8 cellular contexts compared by ENCODE assay signal in genomic region chr20:36608388-36608728, GRCh38. TPM values are rescaled to one million over a fixed set of nuclear protein-coding genes. Genes with fewer than 3 reads are reported as not detected.
DNase-seq lines count a peak whose midpoint lies in the region; ATAC-seq, FAIRE-seq and TF ChIP-seq lines count a peak whose summit lies in the region.
"Not testable (repeated sequence)": the region's sequence is repeated elsewhere in the genome, so short reads cannot be mapped to it uniquely, and the experiment has no call there.

No MANE protein-coding gene starts in this region.

- H3K9me2 ChIP-seq in GM23248 (ENCODE audit: insufficient read depth); PC-3 (replicated peaks; ENCODE audit: low read length): not testable (repeated sequence)

- TF ChIP-seq RAD21 in GM12878 (IDR thresholded peaks at IDR 0.05; ENCODE audit: insufficient read depth, low read depth, low read length), result not testable (repeated sequence)

- peaks cover 56 to 61% of the 10 kb centered on the region in 2 donors for H3K36me3 Mint-ChIP-seq in CD14-positive monocyte
- peaks cover 24% of the 10 kb centered on the region for H3K36me3 Mint-ChIP-seq in activated T-cell treated with anti-CD3 and anti-CD28 coated beads, Interleukin-2, amount 50 U/mL, for 4 hours (ENCODE audit: insufficient read depth)
- peaks cover 25% of the 10 kb centered on the region for H3K36me3 Mint-ChIP-seq in natural killer cell treated with Interleukin-12 subunit alpha and Interleukin-12 subunit beta and Interleukin-15 and Interleukin-18, amount 100 ng/mL, for 72 hours

- H3K27ac Mint-ChIP-seq in CD14-positive monocyte, result peak overlapping the region in 5 of 7 donors; percentile 75 to 99 (median 97)
- peak overlapping the region in 1 of 2 donors; percentile 97 for H3K27ac Mint-ChIP-seq in natural killer cell treated with Interleukin-12 subunit alpha and Interleukin-12 subunit beta and Interleukin-15 and Interleukin-18, amount 100 ng/mL, for 72 hours

- RAD21 ChIA-PET in GM12878 (lab: Charles Lee; ENCODE audit: unreplicated experiment), result not testable (repeated sequence)

- H3K4me2 ChIP-seq in GM23248 (ENCODE audit: unreplicated experiment); GM12878 (ENCODE audit: control insufficient read depth, insufficient read depth): not testable (repeated sequence)
- H3K4me2 ChIP-seq in PC-3 (ENCODE audit: low read length), result peak overlapping the region; percentile 91; the same call in 1 of the 2 replicates

- not testable (repeated sequence) for BruUV-seq in PC-3 (replicated peaks; lab: Mats Ljungman, UMichigan); GM12878 (replicated peaks; lab: Mats Ljungman, UMichigan)

- H3K9me3 Mint-ChIP-seq in CD14-positive monocyte; activated T-cell treated with anti-CD3 and anti-CD28 coated beads, Interleukin-2, amount 50 U/mL, for 4 hours; natural killer cell treated with Interleukin-12 subunit alpha and Interleukin-12 subunit beta and Interleukin-15 and Interleukin-18, amount 100 ng/mL, for 72 hours: not testable (repeated sequence)

- not testable (repeated sequence) for H3K27ac ChIP-seq in GM23248; GM12878 (ENCODE audit: control insufficient read depth, insufficient read depth)
- H3K27ac ChIP-seq in PC-3 (ENCODE audit: low read length) (0 out of 2 replicates have a peak overlapping the region, but pooled peaks have one; percentile 13), esophagus (ENCODE audit: low read depth in 2 of 2, low read length in 1 of 2) (peak overlapping the region; percentile 87 to 97), transverse colon (peak overlapping the region in 3 of 4 donors; percentile 93 to 98 (median 93))

- H3K4me3 Mint-ChIP-seq in CD14-positive monocyte, result not testable (repeated sequence)
- H3K4me3 Mint-ChIP-seq in activated T-cell treated with anti-CD3 and anti-CD28 coated beads, Interleukin-2, amount 50 U/mL, for 4 hours, result peak overlapping the region; percentile 99
- H3K4me3 Mint-ChIP-seq in natural killer cell treated with Interleukin-12 subunit alpha and Interleukin-12 subunit beta and Interleukin-15 and Interleukin-18, amount 100 ng/mL, for 72 hours, result peak overlapping the region; percentile 100

- not testable (repeated sequence) for H3F3A ChIP-seq in GM23248 (ENCODE audit: insufficient read depth); PC-3 (ENCODE audit: low read length, unreplicated experiment)

- H3K27me3 Mint-ChIP-seq in CD14-positive monocyte (ENCODE audit: low read depth in 3 of 3); activated T-cell treated with anti-CD3 and anti-CD28 coated beads, Interleukin-2, amount 50 U/mL, for 4 hours (ENCODE audit: low read depth); natural killer cell treated with Interleukin-12 subunit alpha and Interleukin-12 subunit beta and Interleukin-15 and Interleukin-18, amount 100 ng/mL, for 72 hours: not testable (repeated sequence)

- TF ChIP-seq EP300 in GM12878 (IDR thresholded peaks at IDR 0.05; ENCODE audit: borderline replicate concordance in 1 of 2, control insufficient read depth in 1 of 2, low read depth in 2 of 2, low read length in 2 of 2); transverse colon (IDR thresholded peaks at IDR 0.05; ENCODE audit: low read depth): not testable (repeated sequence)

- not testable (repeated sequence) for ATAC-seq in PC-3; activated T-cell treated with anti-CD3 and anti-CD28 coated beads, Interleukin-2, amount 50 U/mL, for 4 hours; GM12878; natural killer cell treated with Interleukin-12 subunit alpha and Interleukin-12 subunit beta and Interleukin-15 and Interleukin-18, amount 100 ng/mL, for 72 hours

- not testable (repeated sequence) for H3K27me3 ChIP-seq in GM23248 (replicated peaks; ENCODE audit: insufficient read depth); PC-3 (ENCODE audit: low read length); GM12878 (replicated peaks in 1 of 2; ENCODE audit: control insufficient read depth in 2 of 2, insufficient read depth in 2 of 2, low read length in 1 of 2); esophagus (ENCODE audit: control insufficient read depth in 1 of 2, insufficient read depth in 2 of 2, low read length in 2 of 2); transverse colon

- H3K79me2 ChIP-seq in GM23248 (ENCODE audit: insufficient read depth) (peaks cover 44% of the 10 kb centered on the region), PC-3 (ENCODE audit: low read length) (peaks cover 40% of the 10 kb centered on the region), GM12878 (ENCODE audit: control insufficient read depth, insufficient read depth, low read length) (peaks cover 35% of the 10 kb centered on the region)

- in situ Hi-C loops in GM23248 (cut with MboI); GM12878 (cut with MboI): not testable (repeated sequence)
- in situ Hi-C loops in transverse colon (cut with MboI; ENCODE audit: low pct_ligation_motif_present in 1 of 4, low pct_unique_long_range_greater_than_20kb in 1 of 4, low sequenced_read_pairs in 3 of 4), result loop anchor here in 3 of 4 donors (10.0 to 25.0 kb wide), 2 partner anchors 54 to 279 kb away; partner anchors contain the start of gene TLDC2 (in 1 of the 3)

- H3K4me1 Mint-ChIP-seq in CD14-positive monocyte, result peaks cover 27% of the 10 kb centered on the region
- peaks cover 25% of the 10 kb centered on the region for H3K4me1 Mint-ChIP-seq in activated T-cell treated with anti-CD3 and anti-CD28 coated beads, Interleukin-2, amount 50 U/mL, for 4 hours (ENCODE audit: low read depth)
- peaks cover 25% of the 10 kb centered on the region in 2 donors for H3K4me1 Mint-ChIP-seq in natural killer cell treated with Interleukin-12 subunit alpha and Interleukin-12 subunit beta and Interleukin-15 and Interleukin-18, amount 100 ng/mL, for 72 hours (ENCODE audit: low read depth in 2 of 2)

- not testable (repeated sequence) for TF ChIP-seq CTCF in CD14-positive monocyte (IDR thresholded peaks at IDR 0.05); PC-3 (conservative IDR thresholded peaks at IDR 0.05; ENCODE audit: low read depth, low read length); GM12878 (IDR thresholded peaks at IDR 0.05 in 2 of 3, conservative IDR thresholded peaks at IDR 0.05 in 1 of 3; ENCODE audit: control insufficient read depth in 2 of 3, extremely low read depth in 1 of 3, insufficient read depth in 1 of 3, low read depth in 3 of 3, low read length in 3 of 3); transverse colon (IDR thresholded peaks at IDR 0.05)

- intact Hi-C loops in CD14-positive monocyte (cut with micrococcal nuclease) (loop anchor here (5.0 kb wide), 1 partner anchor 51 kb away; no protein-coding TSS in a partner anchor), PC-3 (cut with micrococcal nuclease) (loop anchor here (10.0 kb wide), 1 partner anchor 256 kb away; a partner anchor contains a TSS), GM12878 (cut with micrococcal nuclease; ENCODE audit: unreplicated experiment) (loop anchor here (5.0 to 10.0 kb wide), 2 partner anchors 51 to 256 kb away; a partner anchor contains a TSS), transverse colon (cut with DNase I; ENCODE audit: low total_unique reads) (loop anchor here (10.0 kb wide), 1 partner anchor 146 kb away; no protein-coding TSS in a partner anchor)

- SMC1A ChIA-PET in GM12878 (lab: Charles Lee; ENCODE audit: uncharacterized antibody, unreplicated experiment), result not testable (repeated sequence)

- not testable (repeated sequence) for H3K9me3 ChIP-seq in GM23248 (ENCODE audit: low read depth); PC-3 (ENCODE audit: low read length); GM12878 (replicated peaks; ENCODE audit: control insufficient read depth, insufficient read depth, low read length); esophagus (ENCODE audit: control insufficient read depth in 2 of 2, insufficient read depth in 1 of 2, low read depth in 1 of 2, low read length in 1 of 2); transverse colon

- H3K9ac ChIP-seq in GM23248; PC-3 (ENCODE audit: low read length); GM12878 (ENCODE audit: control insufficient read depth, insufficient read depth, low read length): not testable (repeated sequence)

- not testable (repeated sequence) for H4K20me1 ChIP-seq in GM23248 (ENCODE audit: insufficient read depth); GM12878 (ENCODE audit: control insufficient read depth, insufficient read depth)
- H4K20me1 ChIP-seq in PC-3 (ENCODE audit: low read length), result peaks cover 13% of the 10 kb centered on the region

- H2AFZ ChIP-seq in GM23248; PC-3 (ENCODE audit: low read length); GM12878 (ENCODE audit: control insufficient read depth, low read depth, low read length): not testable (repeated sequence)

- not testable (repeated sequence) for DNase-seq in CD14-positive monocyte (ENCODE audit: low spot score); PC-3; activated T-cell treated with anti-CD3 and anti-CD28 coated beads, Interleukin-2, amount 50 U/mL, for 4 hours; GM12878 (ENCODE audit: low read depth, low spot score); natural killer cell treated with Interleukin-12 subunit alpha and Interleukin-12 subunit beta and Interleukin-15 and Interleukin-18, amount 100 ng/mL, for 72 hours (ENCODE audit: low spot score); transverse colon
- peak; percentile 34 for DNase-seq in GM23248

- TF ChIP-seq POLR2A in GM12878 (IDR thresholded peaks at IDR 0.05; ENCODE audit: low read depth, low read length); transverse colon (IDR thresholded peaks at IDR 0.05): not testable (repeated sequence)

- H3K4me1 ChIP-seq in GM23248 (ENCODE audit: insufficient read depth), result peaks cover 14% of the 10 kb centered on the region
- peaks cover 20% of the 10 kb centered on the region for H3K4me1 ChIP-seq in PC-3 (ENCODE audit: insufficient read depth, low read length)
- not testable (repeated sequence) for H3K4me1 ChIP-seq in GM12878 (ENCODE audit: control insufficient read depth, insufficient read depth, low read length); esophagus (ENCODE audit: control insufficient read depth in 2 of 2, insufficient read depth in 2 of 2, low read length in 1 of 2)
- peaks cover 8 to 26% (median 20%) of the 10 kb centered on the region in 4 donors for H3K4me1 ChIP-seq in transverse colon

- CTCF ChIA-PET in PC-3 (lab: Charles Lee), result not testable (repeated sequence)
- CTCF ChIA-PET in GM12878 (lab: Yijun Ruan, JAX), result interaction anchor here (1.0 to 1.3 kb wide), 2 partner anchors 48 to 275 kb away, joined by 3 read pairs; no protein-coding TSS in a partner anchor

- H3K36me3 ChIP-seq in GM23248 (ENCODE audit: low read depth) (peaks cover 40% of the 10 kb centered on the region), PC-3 (ENCODE audit: low read depth, low read length) (peaks cover 46% of the 10 kb centered on the region), GM12878 (ENCODE audit: control insufficient read depth in 2 of 2, insufficient read depth in 2 of 2, low read length in 1 of 2) (peaks cover 20 to 26% of the 10 kb centered on the region in 2 experiments), esophagus (ENCODE audit: control insufficient read depth in 2 of 2, insufficient read depth in 2 of 2, low read length in 1 of 2) (peaks cover 8 to 19% of the 10 kb centered on the region in 2 donors), transverse colon (peaks cover 0 to 42% (median 18%) of the 10 kb centered on the region in 4 donors)

- POLR2A ChIA-PET in PC-3 (lab: Charles Lee; ENCODE audit: unreplicated experiment), result interaction anchor here (0.7 kb wide), 1 partner anchor 26 kb away, joined by 4 read pairs; no protein-coding TSS in a partner anchor
- POLR2A ChIA-PET in GM12878 (lab: Charles Lee), result not testable (repeated sequence)

- WGBS in GM23248 (ENCODE audit: low coverage in 1 of 2, low lambda C conversion rate in 2 of 2, missing lambda C conversion rate in 2 of 2), 2 experiments, result 76 to 85% methylated on average over 6 of the region's 6 CpGs
- WGBS in GM12878 (ENCODE audit: insufficient coverage, insufficient replicate concordance, low lambda C conversion rate, missing lambda C conversion rate), result 100% methylated on average over 4 of the region's 6 CpGs
- whole genome bisulfite sequencing in esophagus, 2 donors, result 59 to 69% methylated on average over 6 of the region's 6 CpGs
- 78 to 88% methylated on average over 6 of the region's 6 CpGs for WGBS in transverse colon (ENCODE audit: low coverage in 1 of 2), 2 donors

- not testable (repeated sequence) for FAIRE-seq in GM12878 (lab: Jason Lieb, UNC)

- H3K4me3 ChIP-seq in GM23248; esophagus (ENCODE audit: low read depth in 1 of 2, low read length in 2 of 2); transverse colon: not testable (repeated sequence)
- H3K4me3 ChIP-seq in PC-3 (ENCODE audit: low read length), result peak overlapping the region; percentile 96; the same call in 1 of the 2 replicates
- H3K4me3 ChIP-seq in GM12878, result peak overlapping the region; percentile 98; the same call in 1 of the 2 replicates

RNA-seq across cellular contexts. Expression of gene RAB5IF, which starts 2.8 kb away (rescaled TPM):
- polyA plus RNA-seq in CD14-positive monocyte, result 100 to 1,000 TPM; 757 to 790 TPM
- 115 and 134 TPM in 2 replicates for total RNA-seq in GM23248 (2014; rRNA removed; shearing (Covaris generic))
- 165 and 171 TPM in 2 replicates for polyA plus RNA-seq in GM23248 (2016; fragmentation: Nextera tagmentation; extraction: Ambion mirVana)
- 217 and 255 TPM in 2 replicates for total RNA-seq in PC-3 (2014; rRNA removed)
- total RNA-seq in activated T-cell treated with anti-CD3 and anti-CD28 coated beads, Interleukin-2, amount 50 U/mL, for 4 hours, result 100 to 1,000 TPM; 142 to 153 (median 147) TPM
- total RNA-seq in GM12878 (2013; cell fraction: nucleolus; rRNA removed), result 15.9 and 18.4 TPM in 2 replicates
- total RNA-seq in GM12878 (2014; rRNA removed), result 85.3 and 94.7 TPM in 2 replicates
- total RNA-seq in GM12878 (2014; rRNA removed; fragmentation: Illumina TruSeq; extraction: Trizol), result 79.8 and 82.5 TPM in 2 replicates
- total RNA-seq in GM12878 (2021), result 94.4 and 98.8 TPM in 2 replicates
- 94.3 TPM for polyA plus RNA-seq in GM12878 (2011; ENCODE audit: low read depth)
- polyA plus RNA-seq in GM12878 (2011; rRNA removed), result 140 and 147 TPM in 2 replicates
- polyA plus RNA-seq in GM12878 (2011; cell fraction: cytosol; rRNA removed), result 117 and 123 TPM in 2 replicates
- polyA plus RNA-seq in GM12878 (2011; cell fraction: nucleus; rRNA removed), result 63.1 and 68.7 TPM in 2 replicates
- polyA plus RNA-seq in GM12878 (2012), result 53.8 and 69.0 TPM in 2 replicates
- 83.1 and 88.7 TPM in 2 replicates for polyA plus RNA-seq in GM12878 (2014; fragmentation: Illumina TruSeq; extraction: Trizol)
- 10 to 100 TPM; 19.4 to 62.9 TPM for polyA plus RNA-seq in GM12878 (2014; fragmentation: Nextera tagmentation; extraction: Ambion mirVana)
- polyA plus RNA-seq in GM12878 (2014; rRNA removed), result 114 and 119 TPM in 2 replicates
- polyA plus RNA-seq in GM12878 (2016; fragmentation: Nextera tagmentation; extraction: Ambion mirVana), result 100 to 1,000 TPM; 243 to 246 TPM
- polyA minus RNA-seq in GM12878 (2011; rRNA and poly(A)+ RNA removed), result 41.8 and 45.5 TPM in 2 replicates
- 20.6 and 25.0 TPM in 2 replicates for polyA minus RNA-seq in GM12878 (2011; cell fraction: cytosol; rRNA and poly(A)+ RNA removed)
- 10.2 and 15.5 TPM in 2 replicates for polyA minus RNA-seq in GM12878 (2011; cell fraction: nucleus; rRNA and poly(A)+ RNA removed)
- 100 to 1,000 TPM; 262 to 270 TPM for polyA plus RNA-seq in esophagus
- 100 to 1,000 TPM; 209 to 243 TPM for total RNA-seq in natural killer cell treated with Interleukin-12 subunit alpha and Interleukin-12 subunit beta and Interleukin-15 and Interleukin-18, amount 100 ng/mL, for 72 hours
- 100 to 1,000 TPM in 2 of 4 donors, 10 to 100 TPM in 2; 42.2 to 136 (median 102) TPM for total RNA-seq in transverse colon

RNA-seq across cellular contexts. Expression of gene TGIF2, which starts 35.0 kb away (rescaled TPM):
- polyA plus RNA-seq in CD14-positive monocyte (10 to 100 TPM; 11.0 to 12.2 TPM), GM23248 (2016; fragmentation: Nextera tagmentation; extraction: Ambion mirVana) (6.7 and 7.0 TPM in 2 replicates), GM12878 (2011; rRNA removed) (31.1 and 36.1 TPM in 2 replicates), GM12878 (2014; fragmentation: Illumina TruSeq; extraction: Trizol) (40.6 and 51.9 TPM in 2 replicates), GM12878 (2014; fragmentation: Nextera tagmentation; extraction: Ambion mirVana) (10 to 100 TPM; 13.1 to 26.4 TPM), GM12878 (2014; rRNA removed) (37.7 and 40.4 TPM in 2 replicates), GM12878 (2016; fragmentation: Nextera tagmentation; extraction: Ambion mirVana) (10 to 100 TPM; 26.4 to 38.0 TPM), esophagus (1 to 10 TPM; 1.4 to 3.6 TPM)
- total RNA-seq in GM23248 (2014; rRNA removed; shearing (Covaris generic)), result 4.9 and 9.3 TPM in 2 replicates
- total RNA-seq in PC-3 (2014; rRNA removed) (15.2 and 15.7 TPM in 2 replicates), GM12878 (2014; rRNA removed) (37.2 and 38.7 TPM in 2 replicates), GM12878 (2014; rRNA removed; fragmentation: Illumina TruSeq; extraction: Trizol) (24.9 and 27.3 TPM in 2 replicates), GM12878 (2021) (43.5 and 47.1 TPM in 2 replicates), transverse colon (100 to 1,000 TPM in 1 of 4 donors, 1 to 10 TPM in 2, under 1 TPM in 1; 0.75 to 130 (median 3.9) TPM)
- total RNA-seq in activated T-cell treated with anti-CD3 and anti-CD28 coated beads, Interleukin-2, amount 50 U/mL, for 4 hours, result 10 to 100 TPM; 62.2 to 63.9 (median 62.5) TPM
- 46.2 and 48.0 TPM in 2 replicates for total RNA-seq in GM12878 (2013; cell fraction: nucleolus; rRNA removed)
- 8.9 TPM for polyA plus RNA-seq in GM12878 (2011; ENCODE audit: low read depth)
- 42.5 and 47.7 TPM in 2 replicates for polyA plus RNA-seq in GM12878 (2011; cell fraction: cytosol; rRNA removed)
- polyA plus RNA-seq in GM12878 (2011; cell fraction: nucleus; rRNA removed), result 23.6 and 25.1 TPM in 2 replicates
- 15.7 and 21.9 TPM in 2 replicates for polyA plus RNA-seq in GM12878 (2012)
- 27.0 and 54.7 TPM in 2 replicates for polyA minus RNA-seq in GM12878 (2011; rRNA and poly(A)+ RNA removed)
- 22.9 and 28.1 TPM in 2 replicates for polyA minus RNA-seq in GM12878 (2011; cell fraction: cytosol; rRNA and poly(A)+ RNA removed)
- 7.1 and 14.4 TPM in 2 replicates for polyA minus RNA-seq in GM12878 (2011; cell fraction: nucleus; rRNA and poly(A)+ RNA removed)
- total RNA-seq in natural killer cell treated with Interleukin-12 subunit alpha and Interleukin-12 subunit beta and Interleukin-15 and Interleukin-18, amount 100 ng/mL, for 72 hours, result 10 to 100 TPM; 23.2 to 38.5 TPM

RNA-seq across cellular contexts. Expression of gene SLA2, which starts 37.6 kb away (rescaled TPM):
- polyA plus RNA-seq in CD14-positive monocyte, result under 1 TPM; 0.16 to 0.17 TPM
- total RNA-seq in GM23248 (2014; rRNA removed; shearing (Covaris generic)), result not detected in 2 replicates
- polyA plus RNA-seq in GM23248 (2016; fragmentation: Nextera tagmentation; extraction: Ambion mirVana), result not detected in 2 replicates
- 0.23 and 0.51 TPM in 2 replicates for total RNA-seq in PC-3 (2014; rRNA removed)
- 10 to 100 TPM; 50.3 to 77.0 (median 57.8) TPM for total RNA-seq in activated T-cell treated with anti-CD3 and anti-CD28 coated beads, Interleukin-2, amount 50 U/mL, for 4 hours
- 0.66 and 0.86 TPM in 2 replicates for total RNA-seq in GM12878 (2013; cell fraction: nucleolus; rRNA removed)
- total RNA-seq in GM12878 (2014; rRNA removed), result 1.9 and 2.1 TPM in 2 replicates
- total RNA-seq in GM12878 (2014; rRNA removed; fragmentation: Illumina TruSeq; extraction: Trizol), result 2.0 and 2.2 TPM in 2 replicates
- total RNA-seq in GM12878 (2021), result 1.7 and 2.1 TPM in 2 replicates
- 0.28 TPM for polyA plus RNA-seq in GM12878 (2011; ENCODE audit: low read depth)
- 0.13 and 0.29 TPM in 2 replicates for polyA plus RNA-seq in GM12878 (2011; rRNA removed)
- 0.33 and 0.50 TPM in 2 replicates for polyA plus RNA-seq in GM12878 (2011; cell fraction: cytosol; rRNA removed)
- 0.27 and 0.28 TPM in 2 replicates for polyA plus RNA-seq in GM12878 (2011; cell fraction: nucleus; rRNA removed)
- 0.36 and 0.50 TPM in 2 replicates for polyA plus RNA-seq in GM12878 (2012)
- 2.3 and 3.1 TPM in 2 replicates for polyA plus RNA-seq in GM12878 (2014; fragmentation: Illumina TruSeq; extraction: Trizol)
- polyA plus RNA-seq in GM12878 (2014; fragmentation: Nextera tagmentation; extraction: Ambion mirVana), result under 1 TPM; 0.35 to 0.79 TPM
- 2.7 and 3.3 TPM in 2 replicates for polyA plus RNA-seq in GM12878 (2014; rRNA removed)
- under 1 TPM; 0.47 to 0.88 TPM for polyA plus RNA-seq in GM12878 (2016; fragmentation: Nextera tagmentation; extraction: Ambion mirVana)
- 0.22 and 0.31 TPM in 2 replicates for polyA minus RNA-seq in GM12878 (2011; rRNA and poly(A)+ RNA removed)
- not detected in 2 replicates for polyA minus RNA-seq in GM12878 (2011; cell fraction: cytosol; rRNA and poly(A)+ RNA removed)
- polyA minus RNA-seq in GM12878 (2011; cell fraction: nucleus; rRNA and poly(A)+ RNA removed), result 0.24 TPM in 1 of 2 replicates, not detected in the other
- under 1 TPM; 0.55 to 0.57 TPM for polyA plus RNA-seq in esophagus
- total RNA-seq in natural killer cell treated with Interleukin-12 subunit alpha and Interleukin-12 subunit beta and Interleukin-15 and Interleukin-18, amount 100 ng/mL, for 72 hours, result 10 to 100 TPM; 13.6 to 18.9 TPM
- total RNA-seq in transverse colon, result 1 to 10 TPM in 1 of 4 donors, under 1 TPM in 1, not detected in 2; 0.48 to 2.6 TPM
